17 cellular contexts compared by ENCODE assay signal in genomic region chr11:73233211-73233610, GRCh38. TPM values are rescaled to one million over a fixed set of nuclear protein-coding genes. Genes with fewer than 3 reads are reported as not detected.
DNase-seq lines count a peak whose midpoint lies in the region; ATAC-seq and TF ChIP-seq lines count a peak whose summit lies in the region.
"Had no signal": no experiment of that assay in that cellular context is flagged by ENCODE, and none has a peak within 500 bp of the region (broad histone marks: within the 10 kb centered on the region; RNA-seq: fewer than 3 reads in every experiment).

No MANE protein-coding gene starts in this region.

- TF ChIP-seq RAD21 in SK-N-SH (IDR thresholded peaks at IDR 0.05; ENCODE audit: low read length): no peak

- no peak overlapping the region for H2AFZ ChIP-seq in SK-N-SH (ENCODE audit: low read depth)

- TF ChIP-seq POLR2A in spleen (IDR thresholded peaks at IDR 0.05): no peak

- TF ChIP-seq EP300 in SK-N-SH (IDR thresholded peaks at IDR 0.05; ENCODE audit: borderline replicate concordance in 1 of 2, low read depth in 1 of 2, low read length in 1 of 2): no peak

- H3K4me2 ChIP-seq in SK-N-SH: no peak overlapping the region

- no peaks in the 10 kb centered on the region for H3K9me2 ChIP-seq in SK-N-SH

- H3K4me3 ChIP-seq in SK-N-SH (ENCODE audit: low read depth in 2 of 2, low read length in 1 of 2): no peak overlapping the region
- no peak overlapping the region for H3K4me3 ChIP-seq in RWPE2 (ENCODE audit: severe bottlenecking)
- H3K4me3 ChIP-seq in spleen: no peak overlapping the region
- H3K4me3 ChIP-seq in colonic mucosa: no peak overlapping the region
- H3K4me3 ChIP-seq: MG63, SK-N-MC had no signal

- H3K27me3 ChIP-seq in SK-N-SH (ENCODE audit: insufficient read depth): no peaks in the 10 kb centered on the region
- H3K27me3 ChIP-seq in RWPE2 (ENCODE audit: insufficient read depth, poor library complexity, severe bottlenecking): no peaks in the 10 kb centered on the region
- no peaks in the 10 kb centered on the region for H3K27me3 ChIP-seq in spleen (replicated peaks in 1 of 7)
- no peaks in the 10 kb centered on the region for H3K27me3 ChIP-seq in colonic mucosa
- H3K27me3 ChIP-seq: MG63 had no signal

- TF ChIP-seq CTCF in SK-N-SH (IDR thresholded peaks at IDR 0.05) (no peak), RWPE2 (IDR thresholded peaks at IDR 0.05; ENCODE audit: poor library complexity, severe bottlenecking) (no peak), spleen (IDR thresholded peaks at IDR 0.05 in 8 of 11, conservative IDR thresholded peaks at IDR 0.05 in 3 of 11) (no peak), colonic mucosa (IDR thresholded peaks at IDR 0.05) (no peak)

- H3F3A ChIP-seq in SK-N-SH (replicated peaks; ENCODE audit: insufficient read depth): no peaks in the 10 kb centered on the region

- H3K9me3 ChIP-seq in SK-N-SH: no peaks in the 10 kb centered on the region
- H3K9me3 ChIP-seq in RWPE2 (ENCODE audit: severe bottlenecking): no peaks in the 10 kb centered on the region
- H3K9me3 ChIP-seq in spleen: no peaks in the 10 kb centered on the region
- no peaks in the 10 kb centered on the region for H3K9me3 ChIP-seq in colonic mucosa
- H3K9me3 ChIP-seq: MG63 had no signal

- H3K27ac ChIP-seq in SK-N-SH (ENCODE audit: low read depth in 2 of 2, low read length in 1 of 2) (no peak overlapping the region), RWPE2 (ENCODE audit: poor library complexity, severe bottlenecking) (no peak overlapping the region), spleen (no peak overlapping the region), colonic mucosa (no peak overlapping the region)
- H3K27ac ChIP-seq: C4-2B, SK-N-MC had no signal

- no peak overlapping the region for H3K9ac ChIP-seq in SK-N-SH
- H3K9ac ChIP-seq in colonic mucosa (ENCODE audit: low read depth in 2 of 2, low read length in 2 of 2): no peak overlapping the region

- CTCF ChIA-PET in SK-N-SH (lab: Yijun Ruan, JAX): interaction anchor here (0.7 to 2.9 kb wide), 9 partner anchors 9 to 405 kb away, joined by 3 to 20 read pairs (median 5); no protein-coding TSS in a partner anchor

- ATAC-seq in SK-N-SH treated with all-trans-retinoic acid at 6 μM for 48 hours (no peak), RWPE2 (ENCODE audit: low read depth) (no peak), left lobe of liver (no peak)
- ATAC-seq: PC-3 had no signal

- H3K4me1 ChIP-seq in SK-N-SH (ENCODE audit: control insufficient read depth in 1 of 2, insufficient read depth in 2 of 2, low read depth in 1 of 2, low read length in 1 of 2): peaks cover 0 to 7% of the 10 kb centered on the region in 2 experiments; a peak in 1 of 4 replicates
- H3K4me1 ChIP-seq in RWPE2 (ENCODE audit: insufficient read depth, poor library complexity, severe bottlenecking): peaks cover 11% of the 10 kb centered on the region
- peaks cover 5 to 37% (median 13%) of the 10 kb centered on the region in 6 donors for H3K4me1 ChIP-seq in spleen
- H3K4me1 ChIP-seq in colonic mucosa: no peaks in the 10 kb centered on the region

- H3K36me3 ChIP-seq in SK-N-SH (replicated peaks in 1 of 2; ENCODE audit: control insufficient read depth in 1 of 2, insufficient read depth in 2 of 2, low read length in 1 of 2) (no peaks in the 10 kb centered on the region), RWPE2 (ENCODE audit: low read depth) (peaks cover 12% of the 10 kb centered on the region; the same call in 1 of the 2 replicates), spleen (peaks cover 0 to 49% (median 2%) of the 10 kb centered on the region in 6 donors), colonic mucosa (no peaks in the 10 kb centered on the region)
- H3K36me3 ChIP-seq: MG63 had no signal

- H3K79me2 ChIP-seq in SK-N-SH (ENCODE audit: insufficient read depth): no peaks in the 10 kb centered on the region

- DNase-seq in SK-N-SH (peak; percentile 23), RWPE2 (ENCODE audit: low spot score) (peak; percentile 9), left lobe of liver (ENCODE audit: low spot score) (peak; percentile 34), spleen (peak; percentile 6), superior temporal gyrus (ENCODE audit: extremely low spot score) (no peak), DMS53 treated with DMSO at 0.1 percent for 48 hours (lab: John Stamatoyannopoulos, UW; ENCODE audit: unreplicated experiment) (no peak), colonic mucosa (no peak)
- DNase-seq: MG63, NCI-H1105, NCI-H1694 treated with DMSO at 0.1 percent for 48 hours, NCI-H748 treated with DMSO at 0.1 percent for 48 hours, PC-3 had no signal

- H4K20me1 ChIP-seq in SK-N-SH (ENCODE audit: insufficient read depth): no peaks in the 10 kb centered on the region

- intact Hi-C loops in spleen (cut with DNase I; ENCODE audit: low total_unique reads): no loop called here
- intact Hi-C loops in colonic mucosa (cut with DNase I): loop anchor here (10.0 kb wide), 1 partner anchor 52 kb away; no protein-coding TSS in a partner anchor

- POLR2A ChIA-PET in SK-N-SH (lab: Yijun Ruan, JAX): no interaction called here

TF ChIP-seq in SK-N-SH, 30 proteins besides CTCF, POLR2A, EP300 and RAD21:
- TF ChIP-seq JUND (IDR thresholded peaks at IDR 0.05) (no peak), TAF1 (IDR thresholded peaks at IDR 0.05; ENCODE audit: borderline replicate concordance, low read depth, low read length) (no peak), MAX (IDR thresholded peaks at IDR 0.05; ENCODE audit: low read depth) (no peak)

TF ChIP-seq in SK-N-SH treated with all-trans-retinoic acid at 6 μM for 48 hours, 23 proteins besides CTCF, POLR2A, EP300 and RAD21 (continues in another document):
- no peak for TF ChIP-seq CREB5 (CRISPR knock-in tag; IDR thresholded peaks at IDR 0.05; ENCODE audit: low read depth)
- TF ChIP-seq ZFP30 (CRISPR knock-in tag; IDR thresholded peaks at IDR 0.05): no peak
- TF ChIP-seq PATZ1 (CRISPR knock-in tag; IDR thresholded peaks at IDR 0.05; ENCODE audit: borderline replicate concordance): no peak
- TF ChIP-seq TCF4 (CRISPR knock-in tag; IDR thresholded peaks at IDR 0.05; ENCODE audit: borderline replicate concordance): no peak
- no peak for TF ChIP-seq CSDC2 (CRISPR knock-in tag; IDR thresholded peaks at IDR 0.05)
- no peak for TF ChIP-seq TSHZ2 (CRISPR knock-in tag; IDR thresholded peaks at IDR 0.05)

RNA-seq across cellular contexts. Expression of gene P2RY2, which starts 15.1 kb away (rescaled TPM):
- polyA plus RNA-seq in SK-N-SH (2012; rRNA removed) (0.12 and 0.13 TPM in 2 replicates), spleen (1 to 10 TPM in 2 of 3 donors, under 1 TPM in 1; 0.99 to 3.3 (median 1.2) TPM)
- 0.05 and 0.07 TPM in 2 replicates for polyA plus RNA-seq in SK-N-SH (2012; cell fraction: cytosol; rRNA removed)
- 0.02 and 0.14 TPM in 2 replicates for polyA plus RNA-seq in SK-N-SH (2012; cell fraction: nucleus; rRNA removed)
- total RNA-seq in left lobe of liver (6.0 TPM), spleen (10 to 100 TPM in 5 of 7 donors, 1 to 10 TPM in 2; 8.3 to 17.5 (median 12.0) TPM), colonic mucosa (10 to 100 TPM; 17.6 to 27.4 TPM)
- total RNA-seq: A172 had no signal

RNA-seq across cellular contexts. Expression of gene P2RY6, which starts 38.9 kb away (rescaled TPM):
- 0.15 and 0.16 TPM in 2 replicates for polyA plus RNA-seq in SK-N-SH (2012; rRNA removed)
- 0.09 and 0.31 TPM in 2 replicates for polyA plus RNA-seq in SK-N-SH (2012; cell fraction: cytosol; rRNA removed)
- polyA plus RNA-seq in SK-N-SH (2012; cell fraction: nucleus; rRNA removed): 0.26 and 0.27 TPM in 2 replicates
- total RNA-seq in left lobe of liver: 0.25 TPM
- 100 to 1,000 TPM in 1 of 7 donors, 10 to 100 TPM in 6; 41.1 to 109 (median 63.9) TPM for total RNA-seq in spleen
- 10 to 100 TPM in 2 of 3 donors, 1 to 10 TPM in 1; 8.2 to 25.2 (median 10.6) TPM for polyA plus RNA-seq in spleen
- 1 to 10 TPM in 1 of 2 donors, under 1 TPM in 1; 0.91 to 1.4 TPM for total RNA-seq in colonic mucosa
- total RNA-seq: A172, H1 had no signal

Comparison
In these comparisons a context has a peak if more than half of its experiments do, and no peak if none do; other contexts are left out.
1. DNase-seq: peak in SK-N-SH (single experiment), RWPE2 (single experiment), left lobe of liver (single experiment) and spleen (single experiment); none in superior temporal gyrus (single experiment), DMS53 treated with DMSO at 0.1 percent for 48 hours (single experiment) and colonic mucosa (single experiment).
2. RNA of gene P2RY6, which starts 38.9 kb away (total RNA-seq): 41.1 to 109 TPM in spleen; 0.91 to 1.4 TPM in colonic mucosa and 0.25 TPM in left lobe of liver (single experiment); every median in the first group is over 10 times any median in the second.